In the genomic region with DNA sequence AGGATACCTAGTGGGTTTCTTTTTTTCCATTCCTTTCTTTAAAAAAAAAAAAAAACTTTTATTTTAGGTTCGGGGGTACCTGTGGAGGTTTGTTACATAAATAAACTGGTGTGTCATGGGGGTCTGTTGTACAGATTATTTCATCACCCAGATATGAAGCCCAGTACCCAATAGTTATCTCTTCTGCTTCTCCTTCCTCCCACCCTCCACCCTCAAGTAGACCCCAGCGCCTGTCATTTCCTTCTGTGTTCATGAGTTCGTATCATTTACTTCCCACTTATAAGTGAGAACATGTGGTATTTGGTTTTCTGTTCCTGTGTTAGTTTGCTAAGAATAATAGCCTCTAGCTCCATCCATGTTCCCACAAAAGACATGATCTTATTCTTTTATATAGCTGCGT, we compare ENCODE assay signal across 20 cellular contexts.
"Had no signal": no experiment of that assay in that cellular context is flagged by ENCODE, and none has a peak within 500 bp of the region (broad histone marks: within the 10 kb centered on the region; RNA-seq: fewer than 3 reads in every experiment).

No MANE protein-coding gene starts in this region.

- H3K4me3 Mint-ChIP-seq: activated CD4-positive, alpha-beta memory T cell treated with anti-CD3 and anti-CD28 coated beads, Interleukin-2, amount 10 ng/mL, durations not matched to agents 7 days and 5 days; activated CD8-positive, alpha-beta memory T cell treated with anti-CD3 and anti-CD28 coated beads, Interleukin-2, amount 10 ng/mL, durations not matched to agents 7 days and 5 days; activated naive CD4-positive, alpha-beta T cell treated with anti-CD3 and anti-CD28 coated beads, Interleukin-2, amount 10 ng/mL, durations not matched to agents 7 days and 5 days; activated T-cell treated with anti-CD3 and anti-CD28 coated beads, Interleukin-2, amount 50 U/mL, for 4 hours; central memory CD8-positive, alpha-beta T cell; mesothelial cell of epicardium; nephron progenitor cell had no signal

- ATAC-seq: activated CD8-positive, alpha-beta memory T cell treated with anti-CD3 and anti-CD28 coated beads, Interleukin-2, amount 10 ng/mL, durations not matched to agents 7 days and 5 days; activated T-cell treated with anti-CD3 and anti-CD28 coated beads, Interleukin-2, amount 50 U/mL, for 4 hours; left cardiac atrium; lower lobe of right lung had no signal

- H3K4me3 ChIP-seq: coronary artery, hepatocyte, lower lobe of right lung, tibial artery had no signal

- H3K27me3 ChIP-seq: brain microvascular endothelial cell, hepatocyte, tibial artery had no signal

- H3K4me1 Mint-ChIP-seq: activated naive CD4-positive, alpha-beta T cell treated with anti-CD3 and anti-CD28 coated beads, Interleukin-2, amount 10 ng/mL, durations not matched to agents 7 days and 5 days; central memory CD8-positive, alpha-beta T cell had no signal

- H3K36me3 ChIP-seq: brain microvascular endothelial cell, lower lobe of right lung, tibial artery had no signal

- DNase-seq: activated CD4-positive, alpha-beta memory T cell treated with anti-CD3 and anti-CD28 coated beads, Interleukin-2, amount 10 ng/mL, durations not matched to agents 7 days and 5 days; activated CD4-positive, alpha-beta T cell treated with anti-CD3 and anti-CD28 coated beads for 48 hours; activated CD4-positive, CD25-positive, alpha-beta regulatory T cell; activated CD8-positive, alpha-beta memory T cell treated with anti-CD3 and anti-CD28 coated beads, Interleukin-2, amount 10 ng/mL, durations not matched to agents 7 days and 5 days; activated naive CD4-positive, alpha-beta T cell treated with anti-CD3 and anti-CD28 coated beads, Interleukin-2, amount 10 ng/mL, durations not matched to agents 7 days and 5 days; activated T-cell treated with anti-CD3 and anti-CD28 coated beads, Interleukin-2, amount 50 U/mL, for 4 hours; aorta; brain microvascular endothelial cell; erythroblast; left cardiac atrium; lower lobe of right lung; nephron progenitor cell; nucleus accumbens; posterior cingulate gyrus; stimulated activated naive CD4-positive, alpha-beta T cell; tibial artery had no signal

- H3K36me3 Mint-ChIP-seq: activated naive CD4-positive, alpha-beta T cell treated with anti-CD3 and anti-CD28 coated beads, Interleukin-2, amount 10 ng/mL, durations not matched to agents 7 days and 5 days; mesothelial cell of epicardium had no signal

- H3K9me3 Mint-ChIP-seq: activated CD4-positive, alpha-beta memory T cell treated with anti-CD3 and anti-CD28 coated beads, Interleukin-2, amount 10 ng/mL, durations not matched to agents 7 days and 5 days; activated naive CD4-positive, alpha-beta T cell treated with anti-CD3 and anti-CD28 coated beads, Interleukin-2, amount 10 ng/mL, durations not matched to agents 7 days and 5 days; activated T-cell treated with anti-CD3 and anti-CD28 coated beads, Interleukin-2, amount 50 U/mL, for 4 hours; central memory CD8-positive, alpha-beta T cell; nephron progenitor cell had no signal

- H3K9me3 ChIP-seq: lower lobe of right lung, tibial artery had no signal

- H3K27ac ChIP-seq: brain microvascular endothelial cell, hepatocyte, lower lobe of right lung, tibial artery had no signal

- H3K27ac Mint-ChIP-seq: activated CD4-positive, alpha-beta memory T cell treated with anti-CD3 and anti-CD28 coated beads, Interleukin-2, amount 10 ng/mL, durations not matched to agents 7 days and 5 days; activated CD8-positive, alpha-beta memory T cell treated with anti-CD3 and anti-CD28 coated beads, Interleukin-2, amount 10 ng/mL, durations not matched to agents 7 days and 5 days; activated naive CD4-positive, alpha-beta T cell treated with anti-CD3 and anti-CD28 coated beads, Interleukin-2, amount 10 ng/mL, durations not matched to agents 7 days and 5 days; mesothelial cell of epicardium; nephron progenitor cell had no signal
